ENCODE assay signal across 1 cellular context in the genomic region with DNA sequence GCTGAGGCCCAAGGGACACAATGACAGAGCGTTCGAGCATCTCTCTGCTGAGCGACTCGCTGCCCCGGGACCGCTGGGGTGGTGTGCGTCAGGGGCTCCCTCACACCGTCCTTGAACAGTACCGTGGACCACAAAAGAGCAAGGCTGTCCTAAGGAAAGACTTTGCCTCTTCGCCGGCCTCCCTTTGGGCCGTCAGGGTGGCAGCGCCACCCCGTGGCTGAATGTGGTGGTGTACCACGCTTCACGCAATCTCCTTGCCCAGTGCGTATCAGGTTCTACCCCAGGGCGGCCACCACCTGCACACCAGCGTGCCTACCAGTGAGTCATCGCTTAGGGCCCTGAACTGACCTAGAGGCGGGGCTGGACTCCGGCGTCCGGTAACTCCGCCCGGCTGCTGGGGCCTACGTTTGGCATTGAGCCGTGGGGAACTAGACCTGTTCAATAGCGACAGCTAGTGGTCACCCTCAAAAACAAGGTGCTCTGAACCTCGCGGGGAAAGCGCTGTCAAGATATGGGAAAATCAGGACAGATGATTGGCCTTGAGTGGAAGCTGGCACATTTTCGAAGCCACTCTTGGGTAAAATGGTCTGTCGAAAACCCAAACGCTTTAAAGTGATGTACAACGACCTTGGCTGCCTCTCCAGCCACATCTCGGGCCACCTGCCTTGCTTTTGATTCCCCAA.
A peak's percentile ranks its signal among the peaks of the same experiment; 100 is the strongest.
TF ChIP-seq lines count a peak whose summit lies in the region.

No MANE protein-coding gene starts in this region.

TF ChIP-seq in K562, 482 proteins besides CTCF, POLR2A, EP300 and RAD21 (continued from another document and continues in another):
- TF ChIP-seq, protein P1, sequence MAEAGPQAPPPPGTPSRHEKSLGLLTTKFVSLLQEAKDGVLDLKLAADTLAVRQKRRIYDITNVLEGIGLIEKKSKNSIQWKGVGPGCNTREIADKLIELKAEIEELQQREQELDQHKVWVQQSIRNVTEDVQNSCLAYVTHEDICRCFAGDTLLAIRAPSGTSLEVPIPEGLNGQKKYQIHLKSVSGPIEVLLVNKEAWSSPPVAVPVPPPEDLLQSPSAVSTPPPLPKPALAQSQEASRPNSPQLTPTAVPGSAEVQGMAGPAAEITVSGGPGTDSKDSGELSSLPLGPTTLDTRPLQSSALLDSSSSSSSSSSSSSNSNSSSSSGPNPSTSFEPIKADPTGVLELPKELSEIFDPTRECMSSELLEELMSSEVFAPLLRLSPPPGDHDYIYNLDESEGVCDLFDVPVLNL (CRISPR knock-in tag; IDR thresholded peaks at IDR 0.05; ENCODE audit: low read depth): no peak
- TF ChIP-seq ZNF696 (CRISPR knock-in tag; conservative IDR thresholded peaks at IDR 0.05) (no peak), PTRF (tag; IDR thresholded peaks at IDR 0.05) (no peak), ZNF717 (CRISPR knock-in tag; IDR thresholded peaks at IDR 0.05) (no peak), MCM5 (IDR thresholded peaks at IDR 0.05; ENCODE audit: low read depth) (no peak), PCBP1 (IDR thresholded peaks at IDR 0.05; ENCODE audit: low read depth, low read length, poor library complexity, severe bottlenecking) (no peak), NR2C1 (IDR thresholded peaks at IDR 0.05) (no peak), NR2C1 (tag; IDR thresholded peaks at IDR 0.05) (no peak), ZNF347 (CRISPR knock-in tag; IDR thresholded peaks at IDR 0.05; ENCODE audit: low read depth) (no peak), OTX1 (CRISPR knock-in tag; IDR thresholded peaks at IDR 0.05) (no peak), ZNF57 (CRISPR knock-in tag; IDR thresholded peaks at IDR 0.05) (0 out of 2 replicates have a peak, but pooled peaks have one; percentile 15), MYC (IDR thresholded peaks at IDR 0.05; ENCODE audit: low read depth, low read length) (peak; percentile 74), MYC (CRISPR knock-in tag; IDR thresholded peaks at IDR 0.05; ENCODE audit: borderline replicate concordance, low read depth) (no peak), TAF7 (tag; IDR thresholded peaks at IDR 0.05) (no peak), HNRNPUL1 (IDR thresholded peaks at IDR 0.05; ENCODE audit: low read length) (no peak), ZNF232 (CRISPR knock-in tag; IDR thresholded peaks at IDR 0.05) (no peak), L3MBTL2 (IDR thresholded peaks at IDR 0.05) (peak; percentile 79), RB1 (IDR thresholded peaks at IDR 0.05; ENCODE audit: low read depth) (peak; percentile 87), NFXL1 (CRISPR knock-in tag; IDR thresholded peaks at IDR 0.05) (no peak), BRD9 (IDR thresholded peaks at IDR 0.05; ENCODE audit: low read depth, partially characterized antibody) (no peak), ZNF263 (CRISPR knock-in tag; IDR thresholded peaks at IDR 0.05; ENCODE audit: borderline replicate concordance) (no peak), ESRRB (CRISPR knock-in tag; IDR thresholded peaks at IDR 0.05; ENCODE audit: borderline replicate concordance) (no peak), POLR2AphosphoS2 (IDR thresholded peaks at IDR 0.05; ENCODE audit: low read length) (no peak), ELF4 (CRISPR knock-in tag; IDR thresholded peaks at IDR 0.05) (no peak), TEAD4 (IDR thresholded peaks at IDR 0.05; ENCODE audit: low read length) (peak; percentile 60), TEAD4 (CRISPR knock-in tag; IDR thresholded peaks at IDR 0.05; ENCODE audit: borderline replicate concordance) (no peak), KLF6 (CRISPR knock-in tag; IDR thresholded peaks at IDR 0.05; ENCODE audit: borderline replicate concordance) (no peak), FOXK1 (CRISPR knock-in tag; IDR thresholded peaks at IDR 0.05; ENCODE audit: borderline replicate concordance) (no peak), TAL1 (IDR thresholded peaks at IDR 0.05) (peak; percentile 28; the same call in 1 of the 2 replicates), ESRRA (IDR thresholded peaks at IDR 0.05; ENCODE audit: borderline replicate concordance, low read depth) (peak; percentile 66; the same call in 1 of the 2 replicates), ZNF311 (CRISPR knock-in tag; IDR thresholded peaks at IDR 0.05) (no peak)
- TF ChIP-seq, protein P2, sequence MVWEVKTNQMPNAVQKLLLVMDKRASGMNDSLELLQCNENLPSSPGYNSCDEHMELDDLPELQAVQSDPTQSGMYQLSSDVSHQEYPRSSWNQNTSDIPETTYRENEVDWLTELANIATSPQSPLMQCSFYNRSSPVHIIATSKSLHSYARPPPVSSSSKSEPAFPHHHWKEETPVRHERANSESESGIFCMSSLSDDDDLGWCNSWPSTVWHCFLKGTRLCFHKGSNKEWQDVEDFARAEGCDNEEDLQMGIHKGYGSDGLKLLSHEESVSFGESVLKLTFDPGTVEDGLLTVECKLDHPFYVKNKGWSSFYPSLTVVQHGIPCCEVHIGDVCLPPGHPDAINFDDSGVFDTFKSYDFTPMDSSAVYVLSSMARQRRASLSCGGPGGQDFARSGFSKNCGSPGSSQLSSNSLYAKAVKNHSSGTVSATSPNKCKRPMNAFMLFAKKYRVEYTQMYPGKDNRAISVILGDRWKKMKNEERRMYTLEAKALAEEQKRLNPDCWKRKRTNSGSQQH (CRISPR knock-in tag; IDR thresholded peaks at IDR 0.05): no peak
- TF ChIP-seq, protein P3, sequence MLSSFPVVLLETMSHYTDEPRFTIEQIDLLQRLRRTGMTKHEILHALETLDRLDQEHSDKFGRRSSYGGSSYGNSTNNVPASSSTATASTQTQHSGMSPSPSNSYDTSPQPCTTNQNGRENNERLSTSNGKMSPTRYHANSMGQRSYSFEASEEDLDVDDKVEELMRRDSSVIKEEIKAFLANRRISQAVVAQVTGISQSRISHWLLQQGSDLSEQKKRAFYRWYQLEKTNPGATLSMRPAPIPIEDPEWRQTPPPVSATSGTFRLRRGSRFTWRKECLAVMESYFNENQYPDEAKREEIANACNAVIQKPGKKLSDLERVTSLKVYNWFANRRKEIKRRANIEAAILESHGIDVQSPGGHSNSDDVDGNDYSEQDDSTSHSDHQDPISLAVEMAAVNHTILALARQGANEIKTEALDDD (IDR thresholded peaks at IDR 0.05): 0 out of 2 replicates have a peak, but pooled peaks have one; percentile 46
- TF ChIP-seq, protein P4, sequence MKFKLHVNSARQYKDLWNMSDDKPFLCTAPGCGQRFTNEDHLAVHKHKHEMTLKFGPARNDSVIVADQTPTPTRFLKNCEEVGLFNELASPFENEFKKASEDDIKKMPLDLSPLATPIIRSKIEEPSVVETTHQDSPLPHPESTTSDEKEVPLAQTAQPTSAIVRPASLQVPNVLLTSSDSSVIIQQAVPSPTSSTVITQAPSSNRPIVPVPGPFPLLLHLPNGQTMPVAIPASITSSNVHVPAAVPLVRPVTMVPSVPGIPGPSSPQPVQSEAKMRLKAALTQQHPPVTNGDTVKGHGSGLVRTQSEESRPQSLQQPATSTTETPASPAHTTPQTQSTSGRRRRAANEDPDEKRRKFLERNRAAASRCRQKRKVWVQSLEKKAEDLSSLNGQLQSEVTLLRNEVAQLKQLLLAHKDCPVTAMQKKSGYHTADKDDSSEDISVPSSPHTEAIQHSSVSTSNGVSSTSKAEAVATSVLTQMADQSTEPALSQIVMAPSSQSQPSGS (CRISPR knock-in tag; IDR thresholded peaks at IDR 0.05): no peak
- TF ChIP-seq, protein P5, sequence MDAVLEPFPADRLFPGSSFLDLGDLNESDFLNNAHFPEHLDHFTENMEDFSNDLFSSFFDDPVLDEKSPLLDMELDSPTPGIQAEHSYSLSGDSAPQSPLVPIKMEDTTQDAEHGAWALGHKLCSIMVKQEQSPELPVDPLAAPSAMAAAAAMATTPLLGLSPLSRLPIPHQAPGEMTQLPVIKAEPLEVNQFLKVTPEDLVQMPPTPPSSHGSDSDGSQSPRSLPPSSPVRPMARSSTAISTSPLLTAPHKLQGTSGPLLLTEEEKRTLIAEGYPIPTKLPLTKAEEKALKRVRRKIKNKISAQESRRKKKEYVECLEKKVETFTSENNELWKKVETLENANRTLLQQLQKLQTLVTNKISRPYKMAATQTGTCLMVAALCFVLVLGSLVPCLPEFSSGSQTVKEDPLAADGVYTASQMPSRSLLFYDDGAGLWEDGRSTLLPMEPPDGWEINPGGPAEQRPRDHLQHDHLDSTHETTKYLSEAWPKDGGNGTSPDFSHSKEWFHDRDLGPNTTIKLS (IDR thresholded peaks at IDR 0.05; ENCODE audit: borderline replicate concordance, low read depth): peak; percentile 75
- TF ChIP-seq, protein P6, sequence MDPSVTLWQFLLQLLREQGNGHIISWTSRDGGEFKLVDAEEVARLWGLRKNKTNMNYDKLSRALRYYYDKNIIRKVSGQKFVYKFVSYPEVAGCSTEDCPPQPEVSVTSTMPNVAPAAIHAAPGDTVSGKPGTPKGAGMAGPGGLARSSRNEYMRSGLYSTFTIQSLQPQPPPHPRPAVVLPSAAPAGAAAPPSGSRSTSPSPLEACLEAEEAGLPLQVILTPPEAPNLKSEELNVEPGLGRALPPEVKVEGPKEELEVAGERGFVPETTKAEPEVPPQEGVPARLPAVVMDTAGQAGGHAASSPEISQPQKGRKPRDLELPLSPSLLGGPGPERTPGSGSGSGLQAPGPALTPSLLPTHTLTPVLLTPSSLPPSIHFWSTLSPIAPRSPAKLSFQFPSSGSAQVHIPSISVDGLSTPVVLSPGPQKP (CRISPR knock-in tag; IDR thresholded peaks at IDR 0.05): no peak
- TF ChIP-seq, protein P7, sequence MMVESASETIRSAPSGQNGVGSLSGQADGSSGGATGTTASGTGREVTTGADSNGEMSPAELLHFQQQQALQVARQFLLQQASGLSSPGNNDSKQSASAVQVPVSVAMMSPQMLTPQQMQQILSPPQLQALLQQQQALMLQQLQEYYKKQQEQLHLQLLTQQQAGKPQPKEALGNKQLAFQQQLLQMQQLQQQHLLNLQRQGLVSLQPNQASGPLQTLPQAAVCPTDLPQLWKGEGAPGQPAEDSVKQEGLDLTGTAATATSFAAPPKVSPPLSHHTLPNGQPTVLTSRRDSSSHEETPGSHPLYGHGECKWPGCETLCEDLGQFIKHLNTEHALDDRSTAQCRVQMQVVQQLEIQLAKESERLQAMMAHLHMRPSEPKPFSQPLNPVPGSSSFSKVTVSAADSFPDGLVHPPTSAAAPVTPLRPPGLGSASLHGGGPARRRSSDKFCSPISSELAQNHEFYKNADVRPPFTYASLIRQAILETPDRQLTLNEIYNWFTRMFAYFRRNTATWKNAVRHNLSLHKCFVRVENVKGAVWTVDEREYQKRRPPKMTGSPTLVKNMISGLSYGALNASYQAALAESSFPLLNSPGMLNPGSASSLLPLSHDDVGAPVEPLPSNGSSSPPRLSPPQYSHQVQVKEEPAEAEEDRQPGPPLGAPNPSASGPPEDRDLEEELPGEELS (CRISPR knock-in tag; IDR thresholded peaks at IDR 0.05; ENCODE audit: borderline replicate concordance): no peak
- TF ChIP-seq, protein P8, sequence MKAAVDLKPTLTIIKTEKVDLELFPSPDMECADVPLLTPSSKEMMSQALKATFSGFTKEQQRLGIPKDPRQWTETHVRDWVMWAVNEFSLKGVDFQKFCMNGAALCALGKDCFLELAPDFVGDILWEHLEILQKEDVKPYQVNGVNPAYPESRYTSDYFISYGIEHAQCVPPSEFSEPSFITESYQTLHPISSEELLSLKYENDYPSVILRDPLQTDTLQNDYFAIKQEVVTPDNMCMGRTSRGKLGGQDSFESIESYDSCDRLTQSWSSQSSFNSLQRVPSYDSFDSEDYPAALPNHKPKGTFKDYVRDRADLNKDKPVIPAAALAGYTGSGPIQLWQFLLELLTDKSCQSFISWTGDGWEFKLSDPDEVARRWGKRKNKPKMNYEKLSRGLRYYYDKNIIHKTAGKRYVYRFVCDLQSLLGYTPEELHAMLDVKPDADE (conservative IDR thresholded peaks at IDR 0.05; ENCODE audit: control insufficient read depth, low read depth, low read length): peak; percentile 61; the same call in 1 of the 2 replicates
- TF ChIP-seq, protein P9, sequence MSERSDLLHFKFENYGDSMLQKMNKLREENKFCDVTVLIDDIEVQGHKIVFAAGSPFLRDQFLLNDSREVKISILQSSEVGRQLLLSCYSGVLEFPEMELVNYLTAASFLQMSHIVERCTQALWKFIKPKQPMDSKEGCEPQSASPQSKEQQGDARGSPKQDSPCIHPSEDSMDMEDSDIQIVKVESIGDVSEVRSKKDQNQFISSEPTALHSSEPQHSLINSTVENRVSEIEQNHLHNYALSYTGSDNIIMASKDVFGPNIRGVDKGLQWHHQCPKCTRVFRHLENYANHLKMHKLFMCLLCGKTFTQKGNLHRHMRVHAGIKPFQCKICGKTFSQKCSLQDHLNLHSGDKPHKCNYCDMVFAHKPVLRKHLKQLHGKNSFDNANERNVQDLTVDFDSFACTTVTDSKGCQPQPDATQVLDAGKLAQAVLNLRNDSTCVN (CRISPR knock-in tag; IDR thresholded peaks at IDR 0.05): no peak
- TF ChIP-seq, protein P10, sequence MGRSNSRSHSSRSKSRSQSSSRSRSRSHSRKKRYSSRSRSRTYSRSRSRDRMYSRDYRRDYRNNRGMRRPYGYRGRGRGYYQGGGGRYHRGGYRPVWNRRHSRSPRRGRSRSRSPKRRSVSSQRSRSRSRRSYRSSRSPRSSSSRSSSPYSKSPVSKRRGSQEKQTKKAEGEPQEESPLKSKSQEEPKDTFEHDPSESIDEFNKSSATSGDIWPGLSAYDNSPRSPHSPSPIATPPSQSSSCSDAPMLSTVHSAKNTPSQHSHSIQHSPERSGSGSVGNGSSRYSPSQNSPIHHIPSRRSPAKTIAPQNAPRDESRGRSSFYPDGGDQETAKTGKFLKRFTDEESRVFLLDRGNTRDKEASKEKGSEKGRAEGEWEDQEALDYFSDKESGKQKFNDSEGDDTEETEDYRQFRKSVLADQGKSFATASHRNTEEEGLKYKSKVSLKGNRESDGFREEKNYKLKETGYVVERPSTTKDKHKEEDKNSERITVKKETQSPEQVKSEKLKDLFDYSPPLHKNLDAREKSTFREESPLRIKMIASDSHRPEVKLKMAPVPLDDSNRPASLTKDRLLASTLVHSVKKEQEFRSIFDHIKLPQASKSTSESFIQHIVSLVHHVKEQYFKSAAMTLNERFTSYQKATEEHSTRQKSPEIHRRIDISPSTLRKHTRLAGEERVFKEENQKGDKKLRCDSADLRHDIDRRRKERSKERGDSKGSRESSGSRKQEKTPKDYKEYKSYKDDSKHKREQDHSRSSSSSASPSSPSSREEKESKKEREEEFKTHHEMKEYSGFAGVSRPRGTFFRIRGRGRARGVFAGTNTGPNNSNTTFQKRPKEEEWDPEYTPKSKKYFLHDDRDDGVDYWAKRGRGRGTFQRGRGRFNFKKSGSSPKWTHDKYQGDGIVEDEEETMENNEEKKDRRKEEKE (IDR thresholded peaks at IDR 0.05; ENCODE audit: borderline replicate concordance in 1 of 2, control insufficient read depth in 1 of 2, low read depth in 2 of 2, low read length in 1 of 2): 0 out of 4 replicates have a peak, but pooled peaks of 1 of the 2 experiments have one; percentile 26
- TF ChIP-seq, protein P11, sequence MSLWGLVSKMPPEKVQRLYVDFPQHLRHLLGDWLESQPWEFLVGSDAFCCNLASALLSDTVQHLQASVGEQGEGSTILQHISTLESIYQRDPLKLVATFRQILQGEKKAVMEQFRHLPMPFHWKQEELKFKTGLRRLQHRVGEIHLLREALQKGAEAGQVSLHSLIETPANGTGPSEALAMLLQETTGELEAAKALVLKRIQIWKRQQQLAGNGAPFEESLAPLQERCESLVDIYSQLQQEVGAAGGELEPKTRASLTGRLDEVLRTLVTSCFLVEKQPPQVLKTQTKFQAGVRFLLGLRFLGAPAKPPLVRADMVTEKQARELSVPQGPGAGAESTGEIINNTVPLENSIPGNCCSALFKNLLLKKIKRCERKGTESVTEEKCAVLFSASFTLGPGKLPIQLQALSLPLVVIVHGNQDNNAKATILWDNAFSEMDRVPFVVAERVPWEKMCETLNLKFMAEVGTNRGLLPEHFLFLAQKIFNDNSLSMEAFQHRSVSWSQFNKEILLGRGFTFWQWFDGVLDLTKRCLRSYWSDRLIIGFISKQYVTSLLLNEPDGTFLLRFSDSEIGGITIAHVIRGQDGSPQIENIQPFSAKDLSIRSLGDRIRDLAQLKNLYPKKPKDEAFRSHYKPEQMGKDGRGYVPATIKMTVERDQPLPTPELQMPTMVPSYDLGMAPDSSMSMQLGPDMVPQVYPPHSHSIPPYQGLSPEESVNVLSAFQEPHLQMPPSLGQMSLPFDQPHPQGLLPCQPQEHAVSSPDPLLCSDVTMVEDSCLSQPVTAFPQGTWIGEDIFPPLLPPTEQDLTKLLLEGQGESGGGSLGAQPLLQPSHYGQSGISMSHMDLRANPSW (CRISPR knock-in tag; IDR thresholded peaks at IDR 0.05): 0 out of 2 replicates have a peak, but pooled peaks have one; percentile 90
